1 cellular context compared by ENCODE assay signal in the genomic region with DNA sequence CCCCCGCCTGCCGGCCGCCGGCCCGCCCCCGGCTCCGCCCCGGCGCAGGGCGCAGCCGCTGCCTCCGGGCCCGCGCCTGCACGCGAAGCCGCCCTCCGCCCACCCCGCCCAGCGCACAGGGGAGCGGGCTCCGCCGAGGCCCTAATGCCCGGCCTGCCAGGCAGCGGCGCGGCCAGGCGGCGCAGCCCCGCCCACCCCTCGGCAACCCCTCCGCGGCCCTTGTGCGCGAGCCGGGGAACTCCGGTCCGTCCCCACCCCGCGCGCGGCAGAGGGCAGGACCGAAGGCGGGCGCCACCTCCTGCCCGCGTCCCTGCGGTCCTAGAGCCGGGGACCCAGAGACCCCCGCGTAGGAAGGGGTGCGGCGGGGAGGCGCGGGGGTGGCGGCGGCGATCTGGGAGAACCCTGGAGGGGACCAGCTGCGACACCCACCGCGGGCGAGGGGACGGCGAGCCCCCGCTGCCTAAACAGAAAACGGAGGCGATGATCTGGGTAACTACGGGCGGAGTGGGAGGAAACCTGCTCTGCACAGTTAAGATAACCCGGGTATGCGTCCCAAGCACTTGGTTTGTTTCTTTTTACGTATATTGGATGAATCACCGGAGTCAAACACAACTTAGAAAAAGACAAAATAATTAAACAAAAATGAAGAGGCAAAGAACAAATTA.
TF ChIP-seq lines count a peak whose summit lies in the region.

No MANE protein-coding gene starts in this region.

TF ChIP-seq in WTC11, 78 proteins besides CTCF, POLR2A, EP300 and RAD21 (continued from another document):
- TF ChIP-seq, protein P1, sequence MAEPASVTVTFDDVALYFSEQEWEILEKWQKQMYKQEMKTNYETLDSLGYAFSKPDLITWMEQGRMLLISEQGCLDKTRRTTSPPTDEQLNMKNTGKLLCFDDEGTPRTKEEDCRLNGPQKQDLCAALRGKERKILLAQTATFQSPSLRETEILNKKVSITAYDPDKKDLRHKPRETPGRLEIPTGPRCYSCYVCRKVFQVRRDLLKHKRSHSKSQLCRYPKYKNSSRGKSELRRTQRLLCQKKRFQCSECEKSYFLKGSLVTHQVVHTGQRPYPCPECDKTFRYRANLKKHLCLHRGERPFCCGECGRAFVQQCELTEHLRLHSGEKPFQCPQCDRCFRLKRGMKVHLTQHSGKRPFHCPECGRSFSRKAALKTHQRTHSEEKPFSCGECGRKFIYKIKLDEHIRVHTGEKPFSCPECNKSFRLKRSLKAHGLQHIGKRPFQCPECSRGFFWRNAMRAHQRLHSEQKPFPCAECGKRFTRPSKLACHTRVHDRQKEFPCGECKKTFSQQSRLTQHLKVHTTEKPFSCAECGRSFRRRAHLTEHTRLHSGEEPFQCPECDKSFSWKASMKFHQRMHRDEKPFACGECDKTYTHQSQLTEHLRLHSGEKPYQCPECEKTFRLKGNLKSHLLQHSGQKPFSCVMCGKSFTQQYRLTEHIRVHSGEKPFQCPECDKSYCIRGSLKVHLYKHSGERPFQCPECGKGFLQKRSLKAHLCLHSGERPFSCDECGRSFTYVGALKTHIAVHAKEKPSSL (CRISPR knock-in tag; conservative IDR thresholded peaks at IDR 0.05): no peak
- TF ChIP-seq SP1 (CRISPR knock-in tag; conservative IDR thresholded peaks at IDR 0.05) (peak; percentile 96), TCF7 (CRISPR knock-in tag; IDR thresholded peaks at IDR 0.05; ENCODE audit: low read depth) (no peak), ZNF317 (CRISPR knock-in tag; IDR thresholded peaks at IDR 0.05; ENCODE audit: borderline replicate concordance, low read depth) (peak; percentile 40; the same call in 1 of the 2 replicates), STAT6 (CRISPR knock-in tag; conservative IDR thresholded peaks at IDR 0.05; ENCODE audit: low read depth) (no peak), TEAD1 (CRISPR knock-in tag; IDR thresholded peaks at IDR 0.05) (0 out of 2 replicates have a peak, but pooled peaks have one; percentile 33), CREM (CRISPR knock-in tag; IDR thresholded peaks at IDR 0.05) (peak; percentile 64; the same call in 1 of the 2 replicates), IRF1 (CRISPR knock-in tag; IDR thresholded peaks at IDR 0.05) (no peak), ETV6 (CRISPR knock-in tag; IDR thresholded peaks at IDR 0.05) (peak; percentile 61; the same call in 1 of the 2 replicates), MYBL2 (CRISPR knock-in tag; IDR thresholded peaks at IDR 0.05) (0 out of 2 replicates have a peak, but pooled peaks have one; percentile 41), NFATC4 (CRISPR knock-in tag; IDR thresholded peaks at IDR 0.05) (no peak), NFE2L1 (CRISPR knock-in tag; IDR thresholded peaks at IDR 0.05) (0 out of 2 replicates have a peak, but pooled peaks have one; percentile 36), KAT7 (CRISPR knock-in tag; IDR thresholded peaks at IDR 0.05; ENCODE audit: borderline replicate concordance) (0 out of 2 replicates have a peak, but pooled peaks have one; percentile 71), ZNF423 (CRISPR knock-in tag; IDR thresholded peaks at IDR 0.05) (peak; percentile 69), OVOL2 (CRISPR knock-in tag; IDR thresholded peaks at IDR 0.05; ENCODE audit: borderline replicate concordance) (no peak), HMGXB4 (CRISPR knock-in tag; IDR thresholded peaks at IDR 0.05) (peak; percentile 75; the same call in 1 of the 2 replicates), E2F5 (CRISPR knock-in tag; IDR thresholded peaks at IDR 0.05) (peak; percentile 74)
- TF ChIP-seq, protein P2, sequence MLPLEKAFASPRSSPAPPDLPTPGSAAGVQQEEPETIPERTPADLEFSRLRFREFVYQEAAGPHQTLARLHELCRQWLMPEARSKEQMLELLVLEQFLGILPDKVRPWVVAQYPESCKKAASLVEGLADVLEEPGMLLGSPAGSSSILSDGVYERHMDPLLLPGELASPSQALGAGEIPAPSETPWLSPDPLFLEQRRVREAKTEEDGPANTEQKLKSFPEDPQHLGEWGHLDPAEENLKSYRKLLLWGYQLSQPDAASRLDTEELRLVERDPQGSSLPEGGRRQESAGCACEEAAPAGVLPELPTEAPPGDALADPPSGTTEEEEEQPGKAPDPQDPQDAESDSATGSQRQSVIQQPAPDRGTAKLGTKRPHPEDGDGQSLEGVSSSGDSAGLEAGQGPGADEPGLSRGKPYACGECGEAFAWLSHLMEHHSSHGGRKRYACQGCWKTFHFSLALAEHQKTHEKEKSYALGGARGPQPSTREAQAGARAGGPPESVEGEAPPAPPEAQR (CRISPR knock-in tag; IDR thresholded peaks at IDR 0.05): no peak
